In the genomic region with DNA sequence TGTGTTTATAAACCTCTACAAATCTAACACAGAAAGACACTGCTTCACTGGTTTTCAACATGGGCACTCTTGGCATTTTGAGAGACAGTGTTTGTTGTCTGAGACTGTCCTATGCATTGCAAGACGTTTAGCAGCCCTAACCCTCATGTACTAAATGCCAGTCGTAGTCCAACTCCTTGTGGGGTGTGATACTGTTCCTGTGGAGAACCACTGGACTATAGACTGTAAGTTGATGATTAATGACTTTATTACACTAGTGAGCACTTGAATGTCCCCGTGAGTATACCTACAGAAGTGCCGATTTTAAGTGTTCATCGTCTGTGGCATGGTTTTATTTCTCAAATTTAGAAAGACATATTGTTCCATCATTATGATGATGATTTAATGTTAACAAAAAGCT, we compare ENCODE assay signal across 24 cellular contexts.
"Had no signal": no experiment of that assay in that cellular context is flagged by ENCODE, and none has a peak within 500 bp of the region (broad histone marks: within the 10 kb centered on the region; RNA-seq: fewer than 3 reads in every experiment).

No MANE protein-coding gene starts in this region.

- H3K36me3 ChIP-seq: pancreas, thoracic aorta had no signal

- H3K27ac Mint-ChIP-seq: natural killer cell; progenitor cell of endocrine pancreas; stimulated activated naive B cell treated with anti-CD40 and anti-IgM and Interleukin-4, amounts not matched to agents 10 μg/mL and 1 μg/mL and 100 μg/mL, for 72 hours; stimulated activated naive CD8-positive, alpha-beta T cell treated with anti-CD3 and anti-CD28 coated beads, Interleukin-15, Interleukin-2, amounts not matched to agents 100 ng/mL and 50 ng/mL, for 24 hours had no signal

- H3K9me3 Mint-ChIP-seq: effector memory CD8-positive, alpha-beta T cell; natural killer cell; stimulated activated naive B cell treated with anti-CD40 and anti-IgM and Interleukin-4, amounts not matched to agents 10 μg/mL and 1 μg/mL and 100 μg/mL, for 72 hours; stimulated activated naive CD8-positive, alpha-beta T cell treated with anti-CD3 and anti-CD28 coated beads, Interleukin-15, Interleukin-2, amounts not matched to agents 100 ng/mL and 50 ng/mL, for 24 hours had no signal

- H3K4me3 Mint-ChIP-seq: effector memory CD8-positive, alpha-beta T cell; natural killer cell; stimulated activated naive B cell treated with anti-CD40 and anti-IgM and Interleukin-4, amounts not matched to agents 10 μg/mL and 1 μg/mL and 100 μg/mL, for 72 hours; stimulated activated naive CD8-positive, alpha-beta T cell treated with anti-CD3 and anti-CD28 coated beads, Interleukin-15, Interleukin-2, amounts not matched to agents 100 ng/mL and 50 ng/mL, for 24 hours had no signal

- DNase-seq: dermis blood vessel endothelial cell; effector memory CD8-positive, alpha-beta T cell; head of caudate nucleus; kidney; left cardiac atrium; left ventricle myocardium superior; lower lobe of right lung; natural killer cell; occipital lobe; pancreas; right cardiac atrium; stimulated activated CD4-positive, alpha-beta T cell treated with anti-CD3 and anti-CD28 coated beads, Interleukin-15, amount 100 ng/mL, for 24 hours; stimulated activated CD4-positive, alpha-beta T cell treated with anti-CD3 and anti-CD28 coated beads, Interleukin-2, amount 100 ng/mL, for 48 hours; stimulated activated naive B cell treated with anti-CD40 and anti-IgM and Interleukin-4, amounts not matched to agents 10 μg/mL and 1 μg/mL and 100 μg/mL, for 72 hours; upper lobe of left lung had no signal

- FAIRE-seq: endometrium, frontal cortex, kidney, pancreas, urothelium cell line had no signal

- H3K27me3 Mint-ChIP-seq: effector memory CD8-positive, alpha-beta T cell; progenitor cell of endocrine pancreas; stimulated activated naive B cell treated with anti-CD40 and anti-IgM and Interleukin-4, amounts not matched to agents 10 μg/mL and 1 μg/mL and 100 μg/mL, for 72 hours; stimulated activated naive CD8-positive, alpha-beta T cell treated with anti-CD3 and anti-CD28 coated beads, Interleukin-15, Interleukin-2, amounts not matched to agents 100 ng/mL and 50 ng/mL, for 24 hours had no signal

- H3K27me3 ChIP-seq: pancreas, tibial nerve, upper lobe of left lung had no signal

- H3K4me1 ChIP-seq: lower lobe of right lung, tibial nerve, upper lobe of left lung had no signal

- ATAC-seq: effector memory CD8-positive, alpha-beta T cell; left cardiac atrium; left ventricle myocardium superior; lower lobe of right lung; natural killer cell; pancreas; right cardiac atrium; stimulated activated naive B cell treated with anti-CD40 and anti-IgM and Interleukin-4, amounts not matched to agents 10 μg/mL and 1 μg/mL and 100 μg/mL, for 72 hours had no signal

- H3K9me3 ChIP-seq: lower lobe of right lung, pancreas, thoracic aorta, tibial nerve, upper lobe of left lung had no signal

- H3K4me3 ChIP-seq: coronary artery, lower lobe of right lung, pancreas, skin epidermis, thoracic aorta, tibial nerve, upper lobe of left lung had no signal

- H3K27ac ChIP-seq: coronary artery, lower lobe of right lung, pancreas, skin epidermis, thoracic aorta, tibial nerve, upper lobe of left lung had no signal

- H3K4me1 Mint-ChIP-seq: stimulated activated naive B cell treated with anti-CD40 and anti-IgM and Interleukin-4, amounts not matched to agents 10 μg/mL and 1 μg/mL and 100 μg/mL, for 72 hours had no signal
